Comparison of ENCODE assay signal across 20 cellular contexts in genomic region chr1:4664601-4665000, GRCh38. TPM values are rescaled to one million over a fixed set of nuclear protein-coding genes. Genes with fewer than 3 reads are reported as not detected.
DNase-seq lines count a peak whose midpoint lies in the region; TF ChIP-seq lines count a peak whose summit lies in the region.
"Had no signal": no experiment of that assay in that cellular context is flagged by ENCODE, and none has a peak within 500 bp of the region (broad histone marks: within the 10 kb centered on the region; RNA-seq: fewer than 3 reads in every experiment).

No MANE protein-coding gene starts in this region.

- 0 out of 2 replicates have a peak, but pooled peaks cover 12% of the 10 kb centered on the region for H4K20me1 ChIP-seq in BLaER1

- H3K4me3 ChIP-seq in BLaER1 = no peak overlapping the region
- H3K4me3 ChIP-seq in foreskin fibroblast (ENCODE audit: low read depth in 1 of 2, low read length in 2 of 2) = no peak overlapping the region

- in situ Hi-C loops in KBM-7 (cut with MboI; ENCODE audit: low pct_unique_long_range_greater_than_20kb, low sequenced_read_pairs) = no loop called here

- TF ChIP-seq CTCF in foreskin fibroblast (IDR thresholded peaks at IDR 0.05; ENCODE audit: low read depth, low read length) = no peak

- H3K9ac ChIP-seq in BLaER1 = no peak overlapping the region

- peak overlapping the region; percentile 70 for H3K4me2 ChIP-seq in BLaER1

- H3K27ac ChIP-seq in BLaER1 (no peak overlapping the region), angular gyrus (ENCODE audit: low read depth, low read length) (peak overlapping the region; percentile 31), temporal lobe (ENCODE audit: low read depth, low read length) (peak overlapping the region; percentile 3)
- H3K27ac ChIP-seq: C4-2B, HL-60 had no signal

- H3K4me1 ChIP-seq in BLaER1 = peaks cover 41% of the 10 kb centered on the region
- H3K4me1 ChIP-seq: Caco-2 had no signal

- peak; percentile 42 for DNase-seq in M059J (ENCODE audit: low read depth)
- DNase-seq in foreskin fibroblast = no peak
- no peak for DNase-seq in NCI-H1092 (lab: John Stamatoyannopoulos, UW)
- no peak for DNase-seq in stimulated activated CD4-positive, alpha-beta T cell treated with anti-CD3 and anti-CD28 coated beads, Interleukin-2, amount 100 ng/mL, for 48 hours
- DNase-seq in KBM-7 = no peak
- DNase-seq: 8988T; Caco-2; CD4-positive, alpha-beta T cell; GDM1; GOT3; H7; HFFc6; IMR-90 had no signal

- H3K27me3 ChIP-seq in BLaER1 = peaks cover 6% of the 10 kb centered on the region

- H3K36me3 ChIP-seq in BLaER1 = no peaks in the 10 kb centered on the region

- peaks cover 16% of the 10 kb centered on the region for H3K9me3 ChIP-seq in BLaER1
- H3K9me3 ChIP-seq: Caco-2 had no signal

RNA-seq across cellular contexts. Expression of gene AJAP1, which starts 10.2 kb away (rescaled TPM):
- total RNA-seq in M059J (2014; rRNA removed; shearing (Covaris generic)) = not detected in 2 replicates
- total RNA-seq in temporal lobe = 21.9 TPM
- total RNA-seq: A673, B cell, Caco-2, HFFc6 had no signal

Comparison
In these comparisons a context has a peak if more than half of its experiments do, and no peak if none do; other contexts are left out.
1. RNA of gene AJAP1, which starts 10.2 kb away (total RNA-seq): 21.9 TPM in temporal lobe (single experiment); not detected in M059J; every median in the first group is over 10 times any median in the second.